8 cellular contexts compared by ENCODE assay signal in the genomic region with DNA sequence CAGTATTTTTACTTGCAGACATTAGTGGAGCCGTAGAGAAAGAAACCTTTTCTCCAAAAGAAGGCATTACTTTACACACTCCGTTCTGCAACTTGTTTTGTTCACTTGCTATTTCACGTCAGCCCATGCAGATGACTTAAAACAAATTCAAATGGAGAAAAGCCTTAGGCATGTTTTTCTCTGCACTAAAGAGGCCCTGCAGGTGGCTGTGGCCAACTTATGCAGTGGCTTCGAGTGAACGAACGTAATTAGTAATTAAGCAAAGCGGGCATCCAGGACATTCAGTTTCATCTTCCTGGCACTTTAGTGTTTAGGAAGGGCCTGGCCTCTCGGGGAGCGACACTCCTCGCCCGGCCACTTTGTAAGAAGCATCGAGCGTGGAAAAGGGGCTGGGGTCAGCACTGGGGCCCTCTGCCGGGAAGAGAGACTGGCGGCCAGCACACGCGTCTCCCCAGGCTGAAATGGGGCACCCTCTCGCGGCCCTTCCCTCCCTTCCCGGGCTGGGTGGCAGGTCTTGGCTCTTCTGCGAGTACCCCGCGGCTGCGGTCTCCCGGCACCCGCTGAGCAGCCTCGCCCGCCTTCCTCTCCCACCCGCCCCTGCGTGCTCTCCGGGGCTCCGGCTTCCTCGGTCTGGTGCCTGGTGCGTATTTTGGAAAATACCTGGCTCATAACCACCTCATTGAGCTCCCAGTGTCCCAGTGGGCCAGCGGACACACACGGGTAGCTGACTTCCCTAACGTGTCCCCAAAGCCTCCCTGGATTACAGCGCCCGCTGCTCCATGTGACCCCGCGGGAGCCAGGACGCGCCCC. TPM values are rescaled to one million over a fixed set of nuclear protein-coding genes. Genes with fewer than 3 reads are reported as not detected.
DNase-seq lines count a peak whose midpoint lies in the region; ATAC-seq, FAIRE-seq and TF ChIP-seq lines count a peak whose summit lies in the region.

No MANE protein-coding gene starts in this region.

- H3K27me3 Mint-ChIP-seq in T-helper 1 cell treated with Interleukin-12 subunit alpha and Interleukin-12 subunit beta and Interleukin-4 antibody, amounts not matched to agents 30 μg/mL and 1 μg/mL, for 36 hours (ENCODE audit: low read depth), result peaks cover 4% of the 10 kb centered on the region
- peaks cover 8% of the 10 kb centered on the region for H3K27me3 Mint-ChIP-seq in brain

- H4K20me1 ChIP-seq in keratinocyte (ENCODE audit: control insufficient read depth, extremely low read depth, insufficient read depth, low read length), result no peaks in the 10 kb centered on the region

- H3K4me1 Mint-ChIP-seq in T-helper 1 cell treated with Interleukin-12 subunit alpha and Interleukin-12 subunit beta and Interleukin-4 antibody, amounts not matched to agents 30 μg/mL and 1 μg/mL, for 36 hours (ENCODE audit: low read depth), result peaks cover 27% of the 10 kb centered on the region
- H3K4me1 Mint-ChIP-seq in brain, result peaks cover 40% of the 10 kb centered on the region

- H3K4me2 ChIP-seq in keratinocyte (ENCODE audit: control insufficient read depth, extremely low read depth, insufficient read depth, low read depth, low read length), result peak overlapping the region; percentile 92

- no peaks in the 10 kb centered on the region for H3K79me2 ChIP-seq in keratinocyte (ENCODE audit: control insufficient read depth, insufficient read depth, low read length)

- H3K9me3 Mint-ChIP-seq in T-helper 1 cell treated with Interleukin-12 subunit alpha and Interleukin-12 subunit beta and Interleukin-4 antibody, amounts not matched to agents 30 μg/mL and 1 μg/mL, for 36 hours, result no peaks in the 10 kb centered on the region
- H3K9me3 Mint-ChIP-seq in brain, result peaks cover 0 to 2% (median 0%) of the 10 kb centered on the region in 5 experiments

- H3K36me3 ChIP-seq in ES-I3 (ENCODE audit: insufficient read depth, low read length) (no peaks in the 10 kb centered on the region), keratinocyte (ENCODE audit: control insufficient read depth in 2 of 2, extremely low read depth in 1 of 2, insufficient read depth in 2 of 2, low read length in 2 of 2) (peaks cover 0 to 2% of the 10 kb centered on the region in 2 experiments)

- DNase-seq in HT1080 (ENCODE audit: low read depth), result peak; percentile 12
- DNase-seq in keratinocyte (ENCODE audit: low read depth, low spot score), result no peak
- DNase-seq in stimulated activated CD4-positive, alpha-beta T cell treated with anti-CD3 and anti-CD28 coated beads, Interleukin-2, amount 100 ng/mL, for 48 hours, result peak; percentile 38
- no peak for DNase-seq in NCI-H524 treated with DMSO at 0.1 percent for 48 hours (lab: John Stamatoyannopoulos, UW)

- no peaks in the 10 kb centered on the region for H3K27me3 ChIP-seq in keratinocyte (ENCODE audit: control insufficient read depth, extremely low read depth, insufficient read depth, low read length)

- peak; percentile 34 for ATAC-seq in GM21423 (IDR thresholded peaks at IDR 0.05; ENCODE audit: unreplicated experiment)

- peak overlapping the region; percentile 90 for H2AFZ ChIP-seq in keratinocyte (ENCODE audit: control insufficient read depth, low read length)

- peaks cover 7% of the 10 kb centered on the region for H3K36me3 Mint-ChIP-seq in T-helper 1 cell treated with Interleukin-12 subunit alpha and Interleukin-12 subunit beta and Interleukin-4 antibody, amounts not matched to agents 30 μg/mL and 1 μg/mL, for 36 hours (ENCODE audit: low read depth)
- H3K36me3 Mint-ChIP-seq in brain, result peaks cover 10% of the 10 kb centered on the region

- H3K27ac ChIP-seq in keratinocyte (ENCODE audit: control insufficient read depth, insufficient read depth, low read length), result peak overlapping the region; percentile 7

- no peaks in the 10 kb centered on the region for H3K9me3 ChIP-seq in ES-I3 (ENCODE audit: control insufficient read depth, insufficient read depth, low read length)
- H3K9me3 ChIP-seq in keratinocyte (ENCODE audit: control insufficient read depth, low read depth, low read length), result no peaks in the 10 kb centered on the region

- H3K9ac ChIP-seq in ES-I3 (ENCODE audit: low read depth, low read length) (peak overlapping the region; percentile 85), keratinocyte (ENCODE audit: control insufficient read depth, extremely low read depth, insufficient read depth, low read length) (peak overlapping the region; percentile 67)

- dilution Hi-C loops in keratinocyte (cut with MboI; ENCODE audit: extremely low pct_ligation_motif_present, low sequenced_read_pairs), result no loop called here

- no peaks in the 10 kb centered on the region for H3K9me1 ChIP-seq in keratinocyte (ENCODE audit: control insufficient read depth, extremely low read depth, insufficient read depth, low read length)

- peak overlapping the region; percentile 63 to 82 (median 80) for H3K4me3 ChIP-seq in keratinocyte (ENCODE audit: control insufficient read depth in 2 of 3, extremely low read depth in 1 of 3, insufficient read depth in 2 of 3, low read depth in 1 of 3, low read length in 3 of 3)

- H3K4me1 ChIP-seq in ES-I3 (ENCODE audit: insufficient read depth, low read length) (peaks cover 18% of the 10 kb centered on the region; the same call in 1 of the 2 replicates), keratinocyte (ENCODE audit: control insufficient read depth, extremely low read depth, insufficient read depth, low read length) (no peaks in the 10 kb centered on the region)

- H3K27ac Mint-ChIP-seq in T-helper 1 cell treated with Interleukin-12 subunit alpha and Interleukin-12 subunit beta and Interleukin-4 antibody, amounts not matched to agents 30 μg/mL and 1 μg/mL, for 36 hours, result peak overlapping the region; percentile 92
- peak overlapping the region; percentile 89 to 97 (median 96) for H3K27ac Mint-ChIP-seq in brain

- TF ChIP-seq CTCF in brain (conservative IDR thresholded peaks at IDR 0.05), result peak in 1 of 2 experiments; percentile 25
- peak in 2 of 3 experiments; percentile 7 to 22 for TF ChIP-seq CTCF in keratinocyte (optimal IDR thresholded peaks at IDR 0.05 in 1 of 3, IDR thresholded peaks at IDR 0.05 in 1 of 3, conservative IDR thresholded peaks at IDR 0.05 in 1 of 3; ENCODE audit: extremely low read depth in 1 of 3, insufficient read depth in 2 of 3, low read length in 3 of 3)

- no peak for FAIRE-seq in keratinocyte (lab: Jason Lieb, UNC)

- H3K4me3 Mint-ChIP-seq in T-helper 1 cell treated with Interleukin-12 subunit alpha and Interleukin-12 subunit beta and Interleukin-4 antibody, amounts not matched to agents 30 μg/mL and 1 μg/mL, for 36 hours, result peak overlapping the region; percentile 87
- peak overlapping the region; percentile 87 to 93 (median 90) for H3K4me3 Mint-ChIP-seq in brain

RNA-seq across cellular contexts. Expression of gene CYP4V2, which starts 0.7 kb away (rescaled TPM):
- total RNA-seq in HT1080 (2014; rRNA removed; shearing (Covaris generic)), result 3.1 and 5.2 TPM in 2 replicates
- 2.6 TPM in 2 replicates for polyA plus RNA-seq in HT1080 (2015; cell fraction: cytosol; rRNA removed)
- 1.1 and 2.3 TPM in 2 replicates for polyA plus RNA-seq in HT1080 (2015; cell fraction: nucleus; rRNA removed)
- polyA plus RNA-seq in brain (ENCODE audit: insufficient read depth, low read depth, low replicate concordance) (2.8 TPM), keratinocyte (4.8 to 10.2 TPM (median 8.8 TPM) in 3 replicates)
- 0.40 TPM for polyA plus RNA-seq in keratinocyte (2011; ENCODE audit: low read depth)
- 5.9 and 8.6 TPM in 2 replicates for polyA plus RNA-seq in keratinocyte (2011; cell fraction: cytosol; rRNA removed)
- 10.6 and 12.5 TPM in 2 replicates for polyA plus RNA-seq in keratinocyte (2011; cell fraction: nucleus; rRNA removed)
- 0.25 and 7.5 TPM in 2 replicates for polyA plus RNA-seq in keratinocyte (2012; ENCODE audit: low replicate concordance)
- 3.8 to 7.6 TPM (median 4.5 TPM) in 3 replicates for polyA minus RNA-seq in keratinocyte
- polyA minus RNA-seq in keratinocyte (2011; cell fraction: cytosol; rRNA and poly(A)+ RNA removed), result 7.1 TPM
- polyA minus RNA-seq in keratinocyte (2011; cell fraction: nucleus; rRNA and poly(A)+ RNA removed), result 4.9 and 9.3 TPM in 2 replicates

RNA-seq across cellular contexts. Expression of gene KLKB1, which starts 36.6 kb away (rescaled TPM):
- total RNA-seq in HT1080 (2014; rRNA removed; shearing (Covaris generic)), result not detected in 2 replicates
- polyA plus RNA-seq in HT1080 (2015; cell fraction: cytosol; rRNA removed), result not detected in 2 replicates
- polyA plus RNA-seq in HT1080 (2015; cell fraction: nucleus; rRNA removed), result not detected in 2 replicates
- polyA plus RNA-seq in brain (ENCODE audit: insufficient read depth, low read depth, low replicate concordance) (not detected), keratinocyte (0.04 TPM in 2 of 3 replicates, not detected in the other)
- polyA plus RNA-seq in keratinocyte (2011; ENCODE audit: low read depth), result not detected
- not detected in 2 replicates for polyA plus RNA-seq in keratinocyte (2011; cell fraction: cytosol; rRNA removed)
- polyA plus RNA-seq in keratinocyte (2011; cell fraction: nucleus; rRNA removed), result 0.27 TPM in 1 of 2 replicates, not detected in the other
- polyA plus RNA-seq in keratinocyte (2012; ENCODE audit: low replicate concordance), result not detected in 2 replicates
- not detected in 3 replicates for polyA minus RNA-seq in keratinocyte
- polyA minus RNA-seq in keratinocyte (2011; cell fraction: cytosol; rRNA and poly(A)+ RNA removed), result not detected
- polyA minus RNA-seq in keratinocyte (2011; cell fraction: nucleus; rRNA and poly(A)+ RNA removed), result not detected in 2 replicates

Comparison
In these comparisons a context has a peak if more than half of its experiments do, and no peak if none do; other contexts are left out.
1. DNase-seq: peak in HT1080 (single experiment) and stimulated activated CD4-positive, alpha-beta T cell treated with anti-CD3 and anti-CD28 coated beads, Interleukin-2, amount 100 ng/mL, for 48 hours (2 of 2); none in keratinocyte (single experiment) and NCI-H524 treated with DMSO at 0.1 percent for 48 hours (single experiment).